9 cellular contexts compared by ENCODE assay signal in the genomic region with DNA sequence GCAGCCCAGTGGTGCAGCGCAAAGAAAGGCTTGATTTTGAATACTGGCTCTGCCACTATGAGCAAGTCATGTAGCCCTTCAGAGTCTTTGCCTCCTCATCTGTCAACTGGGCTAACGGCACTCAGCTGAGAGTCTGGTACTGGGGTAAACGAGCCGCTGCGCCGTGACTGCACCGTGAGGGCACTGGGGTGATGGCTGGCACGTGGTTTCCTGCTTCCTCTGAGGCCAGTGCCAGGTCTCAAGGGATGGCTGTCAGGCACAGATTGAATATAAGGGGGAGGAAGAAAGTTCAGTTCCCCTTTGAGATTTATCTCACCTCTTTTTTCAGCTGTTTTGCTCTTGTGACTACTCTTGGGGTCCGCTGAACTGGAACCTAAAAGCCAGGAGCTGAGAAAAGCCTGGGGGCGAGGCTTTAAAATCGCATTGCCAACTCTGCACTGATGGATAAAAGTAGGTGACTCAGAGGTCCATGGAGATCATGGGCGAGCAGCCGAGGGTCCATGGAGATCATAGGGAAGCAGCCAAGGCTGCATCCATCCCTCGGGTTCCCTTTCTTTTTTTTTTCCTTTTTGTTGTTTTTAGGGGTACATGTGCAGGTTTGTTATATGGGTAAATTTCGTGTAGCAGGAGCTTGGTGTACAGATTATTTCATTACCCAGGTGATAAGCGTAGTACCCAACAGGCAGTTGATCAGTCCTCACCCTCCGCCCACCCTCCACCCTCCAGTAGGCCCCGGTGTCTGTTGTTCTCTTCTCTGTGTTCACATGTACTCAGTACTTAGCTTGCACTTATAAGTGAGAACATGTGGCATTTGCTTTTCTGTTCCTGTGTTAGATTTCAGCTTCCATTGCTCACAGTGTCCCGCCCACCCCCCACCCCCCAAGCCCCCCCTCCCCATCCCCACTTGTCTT.
A peak's percentile ranks its signal among the peaks of the same experiment; 100 is the strongest.
DNase-seq lines count a peak whose midpoint lies in the region; ATAC-seq and TF ChIP-seq lines count a peak whose summit lies in the region.
"Had no signal": no experiment of that assay in that cellular context is flagged by ENCODE, and none has a peak within 500 bp of the region (broad histone marks: within the 10 kb centered on the region; RNA-seq: fewer than 3 reads in every experiment).

No MANE protein-coding gene starts in this region.

- H3K4me3 Mint-ChIP-seq in activated CD4-positive, alpha-beta T cell treated with anti-CD3 and anti-CD28 coated beads for 36 hours, result no peak overlapping the region
- H3K4me3 Mint-ChIP-seq in H9, result no peak overlapping the region

- H3K4me1 ChIP-seq in H9 (ENCODE audit: insufficient read depth, low read length), result peaks cover 3% of the 10 kb centered on the region; the same call in 1 of the 2 replicates

- H3T11ph ChIP-seq in H9 (ENCODE audit: low read length), result no peak overlapping the region

- peak; percentile 78 for ATAC-seq in GM21423 (IDR thresholded peaks at IDR 0.05; ENCODE audit: unreplicated experiment)
- ATAC-seq in activated CD4-positive, alpha-beta T cell treated with anti-CD3 and anti-CD28 coated beads for 36 hours, result peak; percentile 74
- ATAC-seq in HG02623 (IDR thresholded peaks at IDR 0.05; ENCODE audit: unreplicated experiment), result no peak

- no peaks in the 10 kb centered on the region for H3K27me3 Mint-ChIP-seq in activated CD4-positive, alpha-beta T cell treated with anti-CD3 and anti-CD28 coated beads for 36 hours
- peaks cover 3% of the 10 kb centered on the region for H3K27me3 Mint-ChIP-seq in H9 (ENCODE audit: low read depth)

- H3K79me1 ChIP-seq in H9 (ENCODE audit: insufficient read depth, low read depth, low read length, poor library complexity, severe bottlenecking), result no peaks in the 10 kb centered on the region

- no peak overlapping the region for H4K8ac ChIP-seq in H9 (replicated peaks; ENCODE audit: insufficient read length, low read depth, low read length)

- H3K79me2 ChIP-seq in H9 (ENCODE audit: insufficient read depth, low read length), result no peaks in the 10 kb centered on the region

- no peaks in the 10 kb centered on the region for H4K20me1 ChIP-seq in H9 (ENCODE audit: control insufficient read depth, insufficient read depth, insufficient read length)

- H2BK15ac ChIP-seq in H9 (ENCODE audit: low read depth, low read length), result no peak overlapping the region

- H3K9me3 ChIP-seq in H9 (ENCODE audit: control insufficient read depth, low read depth, low read length), result no peaks in the 10 kb centered on the region

- H3K9me3 Mint-ChIP-seq in activated CD4-positive, alpha-beta T cell treated with anti-CD3 and anti-CD28 coated beads for 36 hours (ENCODE audit: low read depth), result no peaks in the 10 kb centered on the region
- no peaks in the 10 kb centered on the region for H3K9me3 Mint-ChIP-seq in H9

- no peak overlapping the region for H3K27ac Mint-ChIP-seq in activated CD4-positive, alpha-beta T cell treated with anti-CD3 and anti-CD28 coated beads for 36 hours
- no peak overlapping the region for H3K27ac Mint-ChIP-seq in H9

- peaks cover 21% of the 10 kb centered on the region for H3K4me1 Mint-ChIP-seq in activated CD4-positive, alpha-beta T cell treated with anti-CD3 and anti-CD28 coated beads for 36 hours
- H3K4me1 Mint-ChIP-seq in H9, result peaks cover 34 to 35% of the 10 kb centered on the region in 2 experiments

- no peak overlapping the region for H3K56ac ChIP-seq in H9 (ENCODE audit: insufficient read length, low read depth, low read length)

- intact Hi-C loops in activated CD4-positive, alpha-beta T cell treated with anti-CD3 and anti-CD28 coated beads for 36 hours (cut with DNase I, micrococcal nuclease), result no loop called here

- no peak overlapping the region for H3K27ac ChIP-seq in H9 (ENCODE audit: insufficient read length, low read depth, low read length)

- POLR2A ChIA-PET in activated CD4-positive, alpha-beta T cell treated with anti-CD3 and anti-CD28 coated beads for 36 hours (lab: Charles Lee), result no interaction called here

- H3K14ac ChIP-seq in H9 (ENCODE audit: insufficient read depth, low read length), result no peak overlapping the region

- H3K23ac ChIP-seq in H9 (ENCODE audit: insufficient read length, low read depth, low read length), result no peak overlapping the region

- no peak overlapping the region for H2BK5ac ChIP-seq in H9 (ENCODE audit: insufficient read length, low read length)

- no peak for TF ChIP-seq CTCF in H9 (conservative IDR thresholded peaks at IDR 0.05)

- no peak overlapping the region for H4K5ac ChIP-seq in H9 (ENCODE audit: insufficient read length, low read depth, low read length)

- H4K91ac ChIP-seq in H9 (ENCODE audit: insufficient read length, low read depth, low read length), result no peak overlapping the region

- CTCF ChIA-PET in activated CD4-positive, alpha-beta T cell treated with anti-CD3 and anti-CD28 coated beads for 36 hours (lab: Charles Lee), result interaction anchor here (0.6 kb wide), 1 partner anchor 119 kb away, joined by 3 read pairs; no protein-coding TSS in a partner anchor

- no peak overlapping the region for H3K9ac ChIP-seq in H9 (ENCODE audit: extremely low read depth, insufficient read length, low read length)

- no peak overlapping the region for H3K18ac ChIP-seq in H9 (ENCODE audit: insufficient read length, low read depth, low read length)

- H3K36me3 Mint-ChIP-seq in activated CD4-positive, alpha-beta T cell treated with anti-CD3 and anti-CD28 coated beads for 36 hours (ENCODE audit: low read depth), result no peaks in the 10 kb centered on the region
- no peaks in the 10 kb centered on the region for H3K36me3 Mint-ChIP-seq in H9 (ENCODE audit: insufficient read depth in 1 of 3, low read depth in 3 of 3)

- no peak overlapping the region for H2AK5ac ChIP-seq in H9 (ENCODE audit: insufficient read length, low read length)

- no peak overlapping the region for H2AFZ ChIP-seq in H9 (ENCODE audit: low read length)

- peak; percentile 56 for DNase-seq in activated CD4-positive, alpha-beta T cell treated with anti-CD3 and anti-CD28 coated beads for 36 hours
- peak; percentile 49 for DNase-seq in effector CD4-positive, alpha-beta T cell
- peak; percentile 19 to 25 for DNase-seq in stimulated activated CD8-positive, alpha-beta memory T cell treated with anti-CD3 and anti-CD28 coated beads, Interleukin-4, amount 100 ng/mL, for 1 hour (ENCODE audit: low read depth in 2 of 2, low spot score in 1 of 2)
- no peak for DNase-seq in H9
- no peak for DNase-seq in globus pallidus (ENCODE audit: low spot score)
- DNase-seq in SKM-1 (lab: John Stamatoyannopoulos, UW; ENCODE audit: unreplicated experiment), result no peak
- DNase-seq: NCI-H2081 had no signal

- no peak overlapping the region for H2BK12ac ChIP-seq in H9 (ENCODE audit: insufficient read length, low read depth, low read length)

- no peak overlapping the region for H3K4ac ChIP-seq in H9 (ENCODE audit: low read depth, low read length)

- no peak overlapping the region for H2BK20ac ChIP-seq in H9 (ENCODE audit: low read depth, low read length, poor library complexity, severe bottlenecking)

- no CpG with 5 or more reads among the region's 19 CpGs for WGBS in H9 (ENCODE audit: extremely low coverage, insufficient read length, low lambda C conversion rate)

- no peaks in the 10 kb centered on the region; the same call in 1 of the 2 replicates for H3K27me3 ChIP-seq in H9 (ENCODE audit: insufficient read depth, low read length)

- H3K4me2 ChIP-seq in H9 (ENCODE audit: insufficient read depth, insufficient read length, low read length), result no peak overlapping the region

- no peaks in the 10 kb centered on the region for H3K23me2 ChIP-seq in H9 (ENCODE audit: insufficient read length, low read depth, low read length, poor library complexity, severe bottlenecking)

- H2BK120ac ChIP-seq in H9 (ENCODE audit: low read depth, low read length, poor library complexity, severe bottlenecking), result no peak overlapping the region

Comparison
In these comparisons a context has a peak if more than half of its experiments do, and no peak if none do; other contexts are left out.
1. DNase-seq: peak in activated CD4-positive, alpha-beta T cell treated with anti-CD3 and anti-CD28 coated beads for 36 hours (single experiment), effector CD4-positive, alpha-beta T cell (single experiment) and stimulated activated CD8-positive, alpha-beta memory T cell treated with anti-CD3 and anti-CD28 coated beads, Interleukin-4, amount 100 ng/mL, for 1 hour (2 of 2); none in H9 (single experiment), globus pallidus (single experiment) and SKM-1 (single experiment).